10 cellular contexts compared by ENCODE assay signal in genomic region chr16:3645504-3646347, GRCh38. TPM values are rescaled to one million over a fixed set of nuclear protein-coding genes. Genes with fewer than 3 reads are reported as not detected.
DNase-seq lines count a peak whose midpoint lies in the region; ATAC-seq and TF ChIP-seq lines count a peak whose summit lies in the region.
"Had no signal": no experiment of that assay in that cellular context is flagged by ENCODE, and none has a peak within 500 bp of the region (broad histone marks: within the 10 kb centered on the region; RNA-seq: fewer than 3 reads in every experiment).

No MANE protein-coding gene starts in this region.

- no peaks in the 10 kb centered on the region for H3K9me3 ChIP-seq in HEK293 (ENCODE audit: control insufficient read depth, insufficient read depth, low read depth, low read length)
- H3K9me3 ChIP-seq in colonic mucosa = no peaks in the 10 kb centered on the region

- peaks cover 0 to 9% of the 10 kb centered on the region in 2 experiments; a peak in 2 of 3 replicates for H3K36me3 ChIP-seq in HEK293 (ENCODE audit: control insufficient read depth in 2 of 2, insufficient read depth in 1 of 2, low read length in 2 of 2)
- no peaks in the 10 kb centered on the region for H3K36me3 ChIP-seq in colonic mucosa

- TF ChIP-seq CTCF in HEK293 (tag by site-specific recombination; IDR thresholded peaks at IDR 0.05) (no peak), colonic mucosa (IDR thresholded peaks at IDR 0.05) (no peak), nephron progenitor cell (IDR thresholded peaks at IDR 0.05) (no peak)

- H3K27me3 Mint-ChIP-seq in nephron progenitor cell (ENCODE audit: low read depth, poor library complexity) = no peaks in the 10 kb centered on the region

- H3K27ac ChIP-seq in HEK293 (ENCODE audit: extremely low read depth, low read depth, low read length) = no peak overlapping the region; the same call in 1 of the 2 replicates
- H3K27ac ChIP-seq in colonic mucosa = peak overlapping the region; percentile 73

- H3K4me3 Mint-ChIP-seq in nephron progenitor cell = peak overlapping the region; percentile 53

- peaks cover 35% of the 10 kb centered on the region for H3K4me1 Mint-ChIP-seq in nephron progenitor cell

- peaks cover 21% of the 10 kb centered on the region for H3K36me3 Mint-ChIP-seq in nephron progenitor cell (ENCODE audit: low read depth)

- intact Hi-C loops in colonic mucosa (cut with DNase I) = no loop called here

- H3K27me3 ChIP-seq in colonic mucosa = no peaks in the 10 kb centered on the region

- H3K4me1 ChIP-seq in HEK293 (ENCODE audit: control insufficient read depth, insufficient read depth, low read length) (peaks cover 13% of the 10 kb centered on the region), colonic mucosa (no peaks in the 10 kb centered on the region)

- peak overlapping the region in 1 of 2 donors; percentile 38 for H3K9ac ChIP-seq in colonic mucosa (ENCODE audit: low read depth in 2 of 2, low read length in 2 of 2)

- DNase-seq in AG08396 (ENCODE audit: low spot score) (peak; percentile 58), colonic mucosa (no peak), nephron progenitor cell (peak; percentile 64), NCI-H345 (lab: John Stamatoyannopoulos, UW) (no peak), HuH-7 (ENCODE audit: low spot score) (no peak)
- DNase-seq: DND-41, left ventricle myocardium superior had no signal

- no peak for ATAC-seq in SK-N-SH treated with all-trans-retinoic acid at 6 μM for 48 hours
- no peak for ATAC-seq in HG02852 (IDR thresholded peaks at IDR 0.05; ENCODE audit: unreplicated experiment)
- ATAC-seq: left ventricle myocardium superior had no signal

- H3K4me3 ChIP-seq in HEK293 (ENCODE audit: low read depth, low read length) = no peak overlapping the region
- H3K4me3 ChIP-seq in colonic mucosa = no peak overlapping the region

- H3K9me3 Mint-ChIP-seq in nephron progenitor cell = no peaks in the 10 kb centered on the region

- peak overlapping the region; percentile 90 for H3K27ac Mint-ChIP-seq in nephron progenitor cell

- CTCF ChIA-PET in HEK293 (lab: Yijun Ruan, JAX) = interaction anchor here (1.2 kb wide), 2 partner anchors 8 to 119 kb away, joined by 3 to 6 read pairs; no protein-coding TSS in a partner anchor

- POLR2A ChIA-PET in HEK293 (lab: Yijun Ruan, JAX) = interaction anchor here (0.5 kb wide), 1 partner anchor 19 kb away, joined by 4 read pairs; no protein-coding TSS in a partner anchor

TF ChIP-seq in HEK293, 187 proteins besides CTCF, POLR2A, EP300 and RAD21 (continues in another document):
- TF ChIP-seq ZNF404 (tag by site-specific recombination; IDR thresholded peaks at IDR 0.05) (no peak), ZNF555 (tag by site-specific recombination; conservative IDR thresholded peaks at IDR 0.05) (no peak), ZIC2 (tag by site-specific recombination; IDR thresholded peaks at IDR 0.05) (0 out of 2 replicates have a peak, but pooled peaks have one; percentile 12), ZNF274 (IDR thresholded peaks at IDR 0.05; ENCODE audit: low read length) (no peak), ZNF274 (tag by site-specific recombination; IDR thresholded peaks at IDR 0.05; ENCODE audit: borderline replicate concordance) (no peak), ZFHX2 (tag by site-specific recombination; conservative IDR thresholded peaks at IDR 0.05) (no peak), ZBTB26 (tag by site-specific recombination; optimal IDR thresholded peaks at IDR 0.05) (no peak), ZNF221 (tag by site-specific recombination; IDR thresholded peaks at IDR 0.05; ENCODE audit: borderline replicate concordance) (no peak), ZNF692 (tag by site-specific recombination; IDR thresholded peaks at IDR 0.05) (no peak)
- TF ChIP-seq, protein P1, sequence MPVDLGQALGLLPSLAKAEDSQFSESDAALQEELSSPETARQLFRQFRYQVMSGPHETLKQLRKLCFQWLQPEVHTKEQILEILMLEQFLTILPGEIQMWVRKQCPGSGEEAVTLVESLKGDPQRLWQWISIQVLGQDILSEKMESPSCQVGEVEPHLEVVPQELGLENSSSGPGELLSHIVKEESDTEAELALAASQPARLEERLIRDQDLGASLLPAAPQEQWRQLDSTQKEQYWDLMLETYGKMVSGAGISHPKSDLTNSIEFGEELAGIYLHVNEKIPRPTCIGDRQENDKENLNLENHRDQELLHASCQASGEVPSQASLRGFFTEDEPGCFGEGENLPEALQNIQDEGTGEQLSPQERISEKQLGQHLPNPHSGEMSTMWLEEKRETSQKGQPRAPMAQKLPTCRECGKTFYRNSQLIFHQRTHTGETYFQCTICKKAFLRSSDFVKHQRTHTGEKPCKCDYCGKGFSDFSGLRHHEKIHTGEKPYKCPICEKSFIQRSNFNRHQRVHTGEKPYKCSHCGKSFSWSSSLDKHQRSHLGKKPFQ (tag by site-specific recombination; IDR thresholded peaks at IDR 0.05) = no peak

TF ChIP-seq in SK-N-SH treated with all-trans-retinoic acid at 6 μM for 48 hours, 23 proteins besides CTCF, POLR2A, EP300 and RAD21:
- TF ChIP-seq, protein P2, sequence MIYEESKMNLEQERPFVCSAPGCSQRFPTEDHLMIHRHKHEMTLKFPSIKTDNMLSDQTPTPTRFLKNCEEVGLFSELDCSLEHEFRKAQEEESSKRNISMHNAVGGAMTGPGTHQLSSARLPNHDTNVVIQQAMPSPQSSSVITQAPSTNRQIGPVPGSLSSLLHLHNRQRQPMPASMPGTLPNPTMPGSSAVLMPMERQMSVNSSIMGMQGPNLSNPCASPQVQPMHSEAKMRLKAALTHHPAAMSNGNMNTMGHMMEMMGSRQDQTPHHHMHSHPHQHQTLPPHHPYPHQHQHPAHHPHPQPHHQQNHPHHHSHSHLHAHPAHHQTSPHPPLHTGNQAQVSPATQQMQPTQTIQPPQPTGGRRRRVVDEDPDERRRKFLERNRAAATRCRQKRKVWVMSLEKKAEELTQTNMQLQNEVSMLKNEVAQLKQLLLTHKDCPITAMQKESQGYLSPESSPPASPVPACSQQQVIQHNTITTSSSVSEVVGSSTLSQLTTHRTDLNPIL (CRISPR knock-in tag; IDR thresholded peaks at IDR 0.05; ENCODE audit: low read depth) = no peak
- TF ChIP-seq TSHZ2 (CRISPR knock-in tag; IDR thresholded peaks at IDR 0.05) = no peak
- TF ChIP-seq TOX (CRISPR knock-in tag; IDR thresholded peaks at IDR 0.05; ENCODE audit: borderline replicate concordance) = no peak
- TF ChIP-seq TCF4 (CRISPR knock-in tag; IDR thresholded peaks at IDR 0.05; ENCODE audit: borderline replicate concordance) = no peak

RNA-seq across cellular contexts. Expression of gene DNASE1, which starts 8.8 kb away (rescaled TPM):
- total RNA-seq in colonic mucosa = 10 to 100 TPM; 10.4 to 22.2 TPM

RNA-seq across cellular contexts. Expression of gene SLX4, which starts 34.3 kb away (rescaled TPM):
- total RNA-seq in colonic mucosa = 1 to 10 TPM; 3.5 to 6.3 TPM

Comparison
In these comparisons a context has a peak if more than half of its experiments do, and no peak if none do; other contexts are left out.
1. DNase-seq: peak in AG08396 (single experiment) and nephron progenitor cell (single experiment); none in colonic mucosa (single experiment), NCI-H345 (single experiment) and HuH-7 (single experiment).